ENCODE assay signal across 8 cellular contexts in genomic region chr17:74842599-74843351, GRCh38. TPM values are rescaled to one million over a fixed set of nuclear protein-coding genes. Genes with fewer than 3 reads are reported as not detected.
A peak's percentile ranks its signal among the peaks of the same experiment; 100 is the strongest.
DNase-seq lines count a peak whose midpoint lies in the region; ATAC-seq, FAIRE-seq and TF ChIP-seq lines count a peak whose summit lies in the region.

No MANE protein-coding gene starts in this region.

- TF ChIP-seq EP300 in upper lobe of left lung (IDR thresholded peaks at IDR 0.05) = no peak

- H3K4me1 ChIP-seq in BLaER1 = peaks cover 56% of the 10 kb centered on the region
- peaks cover 12% of the 10 kb centered on the region; the same call in 1 of the 2 replicates for H3K4me1 ChIP-seq in SJCRH30
- H3K4me1 ChIP-seq in esophagus (ENCODE audit: control insufficient read depth in 2 of 2, insufficient read depth in 2 of 2, low read length in 1 of 2) = peaks cover 3 to 20% of the 10 kb centered on the region in 2 donors
- peaks cover 4% of the 10 kb centered on the region for H3K4me1 ChIP-seq in mesendoderm (ENCODE audit: control insufficient read depth, low read depth, low read length)
- peaks cover 21 to 31% (median 26%) of the 10 kb centered on the region in 4 donors for H3K4me1 ChIP-seq in upper lobe of left lung
- peaks cover 12% of the 10 kb centered on the region for H3K4me1 ChIP-seq in Karpas-422 (ENCODE audit: low read length)

- H4K20me1 ChIP-seq in BLaER1 (peaks cover 15% of the 10 kb centered on the region), Karpas-422 (ENCODE audit: insufficient read depth, low read depth, low read length) (no peaks in the 10 kb centered on the region)

- H2BK5ac ChIP-seq in mesendoderm (ENCODE audit: low read length) = no peak overlapping the region

- no peak overlapping the region for H2BK120ac ChIP-seq in mesendoderm (ENCODE audit: low read depth, low read length)

- H2AK5ac ChIP-seq in mesendoderm (ENCODE audit: low read length) = no peak overlapping the region

- H3K79me2 ChIP-seq in mesendoderm (ENCODE audit: control insufficient read depth, insufficient read depth, low read length) (no peaks in the 10 kb centered on the region), Karpas-422 (ENCODE audit: low read length) (no peaks in the 10 kb centered on the region)

- TF ChIP-seq POLR2A in upper lobe of left lung (IDR thresholded peaks at IDR 0.05) (no peak), H54 (IDR thresholded peaks at IDR 0.05; ENCODE audit: low read depth, low read length) (no peak)

- H3K4ac ChIP-seq in mesendoderm (ENCODE audit: low read depth, low read length) = no peak overlapping the region

- H3K9me3 ChIP-seq in BLaER1 = no peaks in the 10 kb centered on the region
- H3K9me3 ChIP-seq in SJCRH30 (replicated peaks) = no peaks in the 10 kb centered on the region
- H3K9me3 ChIP-seq in esophagus (ENCODE audit: control insufficient read depth in 2 of 2, insufficient read depth in 1 of 2, low read depth in 1 of 2, low read length in 1 of 2) = no peaks in the 10 kb centered on the region
- H3K9me3 ChIP-seq in upper lobe of left lung = no peaks in the 10 kb centered on the region
- H3K9me3 ChIP-seq in Karpas-422 (ENCODE audit: low read length) = no peaks in the 10 kb centered on the region

- H3K27me3 ChIP-seq in BLaER1 (peaks cover 23% of the 10 kb centered on the region), SJCRH30 (no peaks in the 10 kb centered on the region), esophagus (ENCODE audit: control insufficient read depth in 1 of 2, insufficient read depth in 2 of 2, low read length in 2 of 2) (no peaks in the 10 kb centered on the region), mesendoderm (ENCODE audit: insufficient read depth, low read length, poor library complexity) (peaks cover 2% of the 10 kb centered on the region), upper lobe of left lung (no peaks in the 10 kb centered on the region), Karpas-422 (ENCODE audit: low read length) (no peaks in the 10 kb centered on the region)

- peak overlapping the region; percentile 81 for H3K56ac ChIP-seq in mesendoderm (ENCODE audit: low read length)

- H3K23ac ChIP-seq in mesendoderm (ENCODE audit: low read length) = peak overlapping the region; percentile 66

- no peak overlapping the region for H3K27ac ChIP-seq in BLaER1
- no peak overlapping the region for H3K27ac ChIP-seq in SJCRH30
- no peak overlapping the region for H3K27ac ChIP-seq in esophagus (ENCODE audit: low read depth in 2 of 2, low read length in 1 of 2)
- no peak overlapping the region for H3K27ac ChIP-seq in mesendoderm (ENCODE audit: low read depth, low read length)
- peak overlapping the region in 1 of 4 donors; percentile 64 for H3K27ac ChIP-seq in upper lobe of left lung
- H3K27ac ChIP-seq in Karpas-422 (ENCODE audit: low read length) = no peak overlapping the region

- H3K9me2 ChIP-seq in Karpas-422 (replicated peaks; ENCODE audit: insufficient read depth, low read length) = no peaks in the 10 kb centered on the region

- DNase-seq in HK-2 (ENCODE audit: unreplicated experiment) (peak; percentile 81), SJCRH30 (peak; percentile 70), mesendoderm (peak; percentile 64), upper lobe of left lung (peak; percentile 71 to 94), Karpas-422 (no peak), H54 (ENCODE audit: insufficient read length, low spot score) (no peak)

- H3K4me2 ChIP-seq in BLaER1 = peak overlapping the region; percentile 100
- H3K4me2 ChIP-seq in mesendoderm (ENCODE audit: low read length) = peak overlapping the region; percentile 83
- H3K4me2 ChIP-seq in Karpas-422 (ENCODE audit: low read depth, low read length, poor library complexity, severe bottlenecking) = no peak overlapping the region

- TF ChIP-seq CTCF in upper lobe of left lung (IDR thresholded peaks at IDR 0.05) = peak; percentile 78 to 96 (median 90)

- FAIRE-seq in H54 (lab: Jason Lieb, UNC) = no peak

- no peaks in the 10 kb centered on the region for H3K79me1 ChIP-seq in mesendoderm (ENCODE audit: low read length)

- H3K9ac ChIP-seq in BLaER1 (no peak overlapping the region), mesendoderm (ENCODE audit: low read length) (peak overlapping the region; percentile 56), Karpas-422 (ENCODE audit: low read length) (no peak overlapping the region)

- H4K8ac ChIP-seq in mesendoderm (ENCODE audit: low read depth, low read length) = no peak overlapping the region

- ATAC-seq in upper lobe of left lung (ENCODE audit: low FRiP score in 2 of 2) = peak; percentile 54 to 88

- WGBS in esophagus, 2 donors = 3 to 5% methylated on average over 47 to 88 of the region's 88 CpGs
- WGBS in mesendoderm (ENCODE audit: extremely low coverage, insufficient coverage, low lambda C conversion rate) = no CpG with 5 or more reads among the region's 88 CpGs
- WGBS in upper lobe of left lung, 2 donors = 0 to 2% methylated on average over 22 to 23 of the region's 88 CpGs

- no peak overlapping the region for H3K18ac ChIP-seq in mesendoderm (ENCODE audit: low read length)

- H3K4me3 ChIP-seq in BLaER1 (no peak overlapping the region), SJCRH30 (peak overlapping the region; percentile 44), esophagus (ENCODE audit: low read depth in 1 of 2, low read length in 2 of 2) (peak overlapping the region; percentile 44 to 48), mesendoderm (ENCODE audit: low read length) (no peak overlapping the region), upper lobe of left lung (peak overlapping the region; percentile 43 to 54 (median 52)), Karpas-422 (ENCODE audit: low read length) (no peak overlapping the region)

- no peaks in the 10 kb centered on the region for H3K36me3 ChIP-seq in BLaER1
- H3K36me3 ChIP-seq in SJCRH30 = no peaks in the 10 kb centered on the region
- peaks cover 0 to 4% of the 10 kb centered on the region in 2 donors for H3K36me3 ChIP-seq in esophagus (ENCODE audit: control insufficient read depth in 2 of 2, insufficient read depth in 2 of 2, low read length in 1 of 2)
- no peaks in the 10 kb centered on the region for H3K36me3 ChIP-seq in mesendoderm (ENCODE audit: control insufficient read depth, insufficient read depth, low read length)
- H3K36me3 ChIP-seq in upper lobe of left lung = peaks cover 0 to 9% (median 0%) of the 10 kb centered on the region in 4 donors
- H3K36me3 ChIP-seq in Karpas-422 (ENCODE audit: insufficient read depth, low read length) = no peaks in the 10 kb centered on the region

- no peak overlapping the region for H2BK15ac ChIP-seq in mesendoderm (replicated peaks; ENCODE audit: low read depth)

- H2AFZ ChIP-seq in Karpas-422 (ENCODE audit: low read length) = no peak overlapping the region

- H4K5ac ChIP-seq in mesendoderm (ENCODE audit: low read length) = no peak overlapping the region

RNA-seq across cellular contexts. Expression of gene GRIN2C, which starts 16.9 kb away (rescaled TPM):
- not detected in 2 replicates for total RNA-seq in SJCRH30 (2014; rRNA removed; shearing (Covaris generic))
- under 1 TPM; 0.08 to 0.10 TPM for polyA plus RNA-seq in esophagus
- polyA plus RNA-seq in mesendoderm (2013, experiment 1 of 2) = 0.01 TPM
- polyA plus RNA-seq in mesendoderm (2013, experiment 2 of 2) = 0.01 TPM
- under 1 TPM in 1 of 6 donors, not detected in 5; 0.17 TPM for total RNA-seq in upper lobe of left lung
- total RNA-seq in Karpas-422 (2014; rRNA removed; shearing (Covaris generic); ENCODE audit: low replicate concordance) = not detected in 2 replicates

RNA-seq across cellular contexts. Expression of gene FDXR, which starts 30.0 kb away (rescaled TPM):
- 6.7 and 7.2 TPM in 2 replicates for total RNA-seq in SJCRH30 (2014; rRNA removed; shearing (Covaris generic))
- polyA plus RNA-seq in esophagus = 10 to 100 TPM; 13.4 to 28.9 TPM
- polyA plus RNA-seq in mesendoderm (2013, experiment 1 of 2) = 6.1 TPM
- 6.1 TPM for polyA plus RNA-seq in mesendoderm (2013, experiment 2 of 2)
- total RNA-seq in upper lobe of left lung = 10 to 100 TPM in 3 of 6 donors, 1 to 10 TPM in 3; 6.8 to 15.1 (median 10.8) TPM
- 3.2 and 8.4 TPM in 2 replicates for total RNA-seq in Karpas-422 (2014; rRNA removed; shearing (Covaris generic); ENCODE audit: low replicate concordance)

RNA-seq across cellular contexts. Expression of gene FADS6, which starts 50.7 kb away (rescaled TPM):
- total RNA-seq in SJCRH30 (2014; rRNA removed; shearing (Covaris generic)) = not detected in 2 replicates
- polyA plus RNA-seq in esophagus = 1 to 10 TPM; 1.8 to 2.6 TPM
- 0.41 TPM for polyA plus RNA-seq in mesendoderm (2013, experiment 1 of 2)
- 0.28 TPM for polyA plus RNA-seq in mesendoderm (2013, experiment 2 of 2)
- not detected for total RNA-seq in upper lobe of left lung
- not detected in 2 replicates for total RNA-seq in Karpas-422 (2014; rRNA removed; shearing (Covaris generic); ENCODE audit: low replicate concordance)

Comparison
In these comparisons a context has a peak if more than half of its experiments do, and no peak if none do; other contexts are left out.
1. H3K4me3 ChIP-seq: peak in SJCRH30 (single experiment), esophagus (2 of 2) and upper lobe of left lung (4 of 4); none in BLaER1 (single experiment), mesendoderm (single experiment) and Karpas-422 (single experiment).
2. DNase-seq: peak in HK-2 (single experiment), SJCRH30 (2 of 2), mesendoderm (single experiment) and upper lobe of left lung (2 of 2); none in Karpas-422 (single experiment) and H54 (single experiment).